ENCODE assay signal across 1 cellular context in genomic region chr12:22121224-22121623, GRCh38.
TF ChIP-seq lines count a peak whose summit lies in the region.

No MANE protein-coding gene starts in this region.

TF ChIP-seq in liver, 16 proteins besides CTCF, POLR2A, EP300 and RAD21 (continued from another document):
- TF ChIP-seq ATF3 (IDR thresholded peaks at IDR 0.05) (no peak), SP1 (IDR thresholded peaks at IDR 0.05) (no peak), FOXA1 (IDR thresholded peaks at IDR 0.05) (no peak), FOXA2 (IDR thresholded peaks at IDR 0.05) (no peak), ZBTB33 (IDR thresholded peaks at IDR 0.05) (no peak), JUND (IDR thresholded peaks at IDR 0.05) (no peak), EGR1 (IDR thresholded peaks at IDR 0.05; ENCODE audit: low read depth in 2 of 2) (no peak), YY1 (IDR thresholded peaks at IDR 0.05) (no peak), RXRA (IDR thresholded peaks at IDR 0.05) (no peak), HNF4A (conservative IDR thresholded peaks at IDR 0.05) (no peak)
